8 cellular contexts compared by ENCODE assay signal in genomic region chr14:87993485-87993809, GRCh38. TPM values are rescaled to one million over a fixed set of nuclear protein-coding genes. Genes with fewer than 3 reads are reported as not detected.
DNase-seq lines count a peak whose midpoint lies in the region; ATAC-seq and TF ChIP-seq lines count a peak whose summit lies in the region.

No MANE protein-coding gene starts in this region.

- no peak for DNase-seq in left ventricle myocardium inferior
- no peak for DNase-seq in left cardiac atrium
- DNase-seq in ascending aorta (ENCODE audit: low spot score in 2 of 2), result no peak
- no peak for DNase-seq in lung (ENCODE audit: low spot score)
- no peak for DNase-seq in uterus
- DNase-seq in NCI-H524 (lab: John Stamatoyannopoulos, UW), result no peak
- DNase-seq in LoVo (ENCODE audit: low spot score), result no peak

- no peak for TF ChIP-seq POLR2A in uterus (IDR thresholded peaks at IDR 0.05)

- intact Hi-C loops in left ventricle myocardium inferior (cut with micrococcal nuclease) (no loop called here), left cardiac atrium (cut with DNase I) (no loop called here), ascending aorta (cut with DNase I) (loop anchor here (2.0 to 5.0 kb wide), 3 partner anchors 393 to 844 kb away; partner anchors contain the start of gene PTPN21), uterus (cut with DNase I; ENCODE audit: low total_unique reads) (no loop called here)

- no peak for TF ChIP-seq CTCF in left ventricle myocardium inferior (IDR thresholded peaks at IDR 0.05; ENCODE audit: borderline replicate concordance)
- no peak for TF ChIP-seq CTCF in ascending aorta (IDR thresholded peaks at IDR 0.05)
- no peak for TF ChIP-seq CTCF in lung (IDR thresholded peaks at IDR 0.05; ENCODE audit: control extremely low read depth, extremely low read depth)
- no peak for TF ChIP-seq CTCF in uterus (IDR thresholded peaks at IDR 0.05)

- H3K27ac ChIP-seq in left ventricle myocardium inferior (replicated peaks) (peak overlapping the region; percentile 96), ascending aorta (peak overlapping the region; percentile 95 to 96), lung (ENCODE audit: low read depth in 1 of 2, low read length in 1 of 2) (peak overlapping the region; percentile 97 to 98), uterus (peak overlapping the region; percentile 94 to 95)

- 40 to 50% methylated on average over 5 of the region's 5 CpGs for WGBS in lung, 2 donors

- H3K9me3 ChIP-seq in left ventricle myocardium inferior (replicated peaks) (no peaks in the 10 kb centered on the region), ascending aorta (no peaks in the 10 kb centered on the region), lung (ENCODE audit: control insufficient read depth in 2 of 2, insufficient read depth in 1 of 2, low read length in 1 of 2) (no peaks in the 10 kb centered on the region), uterus (no peaks in the 10 kb centered on the region)

- peak overlapping the region; percentile 76 for H3K4me3 ChIP-seq in left ventricle myocardium inferior
- peak overlapping the region; percentile 93 to 95 for H3K4me3 ChIP-seq in ascending aorta
- H3K4me3 ChIP-seq in lung, result peak overlapping the region; percentile 46
- H3K4me3 ChIP-seq in uterus, result peak overlapping the region; percentile 45 to 74

- ATAC-seq in left cardiac atrium, result no peak
- no peak for ATAC-seq in lung (ENCODE audit: insufficient read depth, low FRiP score)
- ATAC-seq in HG03565 (IDR thresholded peaks at IDR 0.05; ENCODE audit: unreplicated experiment), result no peak

- peaks cover 54% of the 10 kb centered on the region for H3K4me1 ChIP-seq in left ventricle myocardium inferior
- H3K4me1 ChIP-seq in ascending aorta, result peaks cover 0 to 16% of the 10 kb centered on the region in 2 donors
- peaks cover 0 to 9% of the 10 kb centered on the region in 2 donors for H3K4me1 ChIP-seq in lung (ENCODE audit: control insufficient read depth in 2 of 2, insufficient read depth in 2 of 2, low read length in 2 of 2)
- H3K4me1 ChIP-seq in uterus, result peaks cover 0 to 4% of the 10 kb centered on the region in 2 donors

- no peaks in the 10 kb centered on the region for H3K36me3 ChIP-seq in left ventricle myocardium inferior
- no peaks in the 10 kb centered on the region for H3K36me3 ChIP-seq in ascending aorta
- H3K36me3 ChIP-seq in lung (ENCODE audit: control insufficient read depth in 2 of 2, insufficient read depth in 2 of 2, low read length in 2 of 2), result no peaks in the 10 kb centered on the region
- no peaks in the 10 kb centered on the region for H3K36me3 ChIP-seq in uterus

- no peaks in the 10 kb centered on the region for H3K27me3 ChIP-seq in left ventricle myocardium inferior (ENCODE audit: low read depth)
- H3K27me3 ChIP-seq in ascending aorta, result no peaks in the 10 kb centered on the region
- no peaks in the 10 kb centered on the region for H3K27me3 ChIP-seq in lung (ENCODE audit: control insufficient read depth, insufficient read depth)
- H3K27me3 ChIP-seq in uterus, result no peaks in the 10 kb centered on the region

RNA-seq across cellular contexts. Expression of gene GALC, which starts 0.5 kb away (rescaled TPM):
- total RNA-seq in left ventricle myocardium inferior (14.5 TPM), left cardiac atrium (10 to 100 TPM; 17.1 to 18.9 TPM), ascending aorta (31.7 TPM), lung (10 to 100 TPM; 37.6 to 51.1 TPM), uterus (10 to 100 TPM; 11.8 to 40.2 (median 20.2) TPM)
- polyA plus RNA-seq in lung, result 10 to 100 TPM; 10.0 to 29.4 TPM

RNA-seq across cellular contexts. Expression of gene GPR65, which starts 11.5 kb away (rescaled TPM):
- 0.25 TPM for total RNA-seq in left ventricle myocardium inferior
- 1 to 10 TPM; 1.0 to 1.1 TPM for total RNA-seq in left cardiac atrium
- total RNA-seq in ascending aorta, result 0.32 TPM
- total RNA-seq in lung, result 1 to 10 TPM; 3.8 to 4.3 TPM
- polyA plus RNA-seq in lung, result 1 to 10 TPM; 2.1 to 8.1 TPM
- total RNA-seq in uterus, result 1 to 10 TPM in 2 of 4 donors, under 1 TPM in 2; 0.76 to 2.6 (median 1.6) TPM
